In genomic region chr1:93847811-93848288, GRCh38 we compare ENCODE assay signal across 8 cellular contexts. TPM values are rescaled to one million over a fixed set of nuclear protein-coding genes. Genes with fewer than 3 reads are reported as not detected.
A peak's percentile ranks its signal among the peaks of the same experiment; 100 is the strongest.
DNase-seq lines count a peak whose midpoint lies in the region; ATAC-seq, FAIRE-seq and TF ChIP-seq lines count a peak whose summit lies in the region.

No MANE protein-coding gene starts in this region.

- peak overlapping the region; percentile 75 to 88 for H3K4me3 ChIP-seq in kidney (ENCODE audit: low read length in 2 of 2)

- CTCF ChIA-PET in WTC11 (lab: Charles Lee) = interaction anchor here (0.6 to 1.9 kb wide), 3 partner anchors 34 to 534 kb away, joined by 3 to 10 read pairs (median 6); no protein-coding TSS in a partner anchor

- peaks cover 7% of the 10 kb centered on the region in 2 donors for H3K4me1 ChIP-seq in kidney (ENCODE audit: control insufficient read depth in 1 of 2, insufficient read depth in 1 of 2, low read depth in 1 of 2, low read length in 2 of 2)

- H3K9me3 Mint-ChIP-seq in WTC11 = peaks cover 14% of the 10 kb centered on the region

- POLR2A ChIA-PET in WTC11 (lab: Charles Lee) = interaction anchor here (1.4 kb wide), 1 partner anchor 166 kb away, joined by 3 read pairs; the partner anchor contains the start of gene BCAR3

- peaks cover 12% of the 10 kb centered on the region for H3K36me3 Mint-ChIP-seq in WTC11

- no peak for FAIRE-seq in kidney (lab: Jason Lieb, UNC)

- no peaks in the 10 kb centered on the region for H3K9me3 ChIP-seq in kidney (ENCODE audit: control insufficient read depth in 1 of 2, low read length in 2 of 2)

- peaks cover 13% of the 10 kb centered on the region for H3K4me1 Mint-ChIP-seq in WTC11

- H3K4me3 Mint-ChIP-seq in WTC11 = peak overlapping the region; percentile 95

- intact Hi-C loops in kidney (cut with DNase I) = no loop called here

- no peaks in the 10 kb centered on the region for H3K36me3 ChIP-seq in kidney (ENCODE audit: control insufficient read depth in 1 of 2, insufficient read depth in 2 of 2, low read length in 2 of 2)

- peaks cover 5% of the 10 kb centered on the region for H3K27me3 Mint-ChIP-seq in WTC11 (ENCODE audit: low read depth)

- peak; percentile 72 for DNase-seq in NCI-H748 (lab: John Stamatoyannopoulos, UW; ENCODE audit: unreplicated experiment)
- DNase-seq in NCI-H748 treated with DMSO at 0.1 percent for 48 hours (lab: John Stamatoyannopoulos, UW) = no peak
- DNase-seq in NCI-H2107 (lab: John Stamatoyannopoulos, UW) = peak; percentile 42
- peak; percentile 68 for DNase-seq in WTC11 (ENCODE audit: low spot score)
- peak in 54 of 61 donors; percentile 12 to 85 (median 57) for DNase-seq in caudate nucleus (lab: John Stamatoyannopoulos, UW)
- DNase-seq in kidney = peak; percentile 90
- peak; percentile 34 for DNase-seq in stimulated activated CD4-positive, alpha-beta T cell treated with anti-CD3 and anti-CD28 coated beads, Interleukin-15, amount 100 ng/mL, for 48 hours (ENCODE audit: low read depth in 2 of 2)

- H3K27ac ChIP-seq in caudate nucleus (ENCODE audit: low read depth, low read length) (peak overlapping the region; percentile 94), kidney (ENCODE audit: low read depth in 2 of 2, low read length in 2 of 2) (peak overlapping the region; percentile 98 to 99)

- ATAC-seq in HG02970 (IDR thresholded peaks at IDR 0.05; ENCODE audit: low FRiP score, unreplicated experiment) (peak; percentile 16), WTC11 (peak; percentile 28)

- H3K27ac Mint-ChIP-seq in WTC11 = peak overlapping the region; percentile 80; the same call in 1 of the 2 replicates

- TF ChIP-seq CTCF in WTC11 (IDR thresholded peaks at IDR 0.05) (no peak), kidney (IDR thresholded peaks at IDR 0.05; ENCODE audit: borderline replicate concordance, extremely low read depth, insufficient read depth) (peak; percentile 9)

- H3K9ac ChIP-seq in kidney (ENCODE audit: low read length in 2 of 2) = peak overlapping the region; percentile 88 to 95

TF ChIP-seq in WTC11, 78 proteins besides CTCF, POLR2A, EP300 and RAD21:
- TF ChIP-seq MYBL2 (CRISPR knock-in tag; IDR thresholded peaks at IDR 0.05) (no peak), FOXP1 (CRISPR knock-in tag; IDR thresholded peaks at IDR 0.05; ENCODE audit: borderline replicate concordance) (0 out of 2 replicates have a peak, but pooled peaks have one; percentile 3), SOX15 (CRISPR knock-in tag; IDR thresholded peaks at IDR 0.05) (no peak), GABPB1 (CRISPR knock-in tag; IDR thresholded peaks at IDR 0.05) (0 out of 2 replicates have a peak, but pooled peaks have one; percentile 16), USF1 (CRISPR knock-in tag; IDR thresholded peaks at IDR 0.05) (0 out of 2 replicates have a peak, but pooled peaks have one; percentile 28), FOXP4 (CRISPR knock-in tag; IDR thresholded peaks at IDR 0.05) (0 out of 2 replicates have a peak, but pooled peaks have one; percentile 26)

RNA-seq across cellular contexts. Expression of gene DNTTIP2, which starts 31.2 kb away (rescaled TPM):
- total RNA-seq in WTC11 (2021) (56.4 to 61.5 TPM (median 61.0 TPM) in 3 replicates), kidney (48.4 TPM)
- 47.3 TPM for polyA plus RNA-seq in kidney (ENCODE audit: insufficient read depth, low read depth, low replicate concordance)
